9 cellular contexts compared by ENCODE assay signal in genomic region chr2:208820289-208820688, GRCh38.
DNase-seq lines count a peak whose midpoint lies in the region; ATAC-seq, FAIRE-seq and TF ChIP-seq lines count a peak whose summit lies in the region.
"Had no signal": no experiment of that assay in that cellular context is flagged by ENCODE, and none has a peak within 500 bp of the region (broad histone marks: within the 10 kb centered on the region; RNA-seq: fewer than 3 reads in every experiment).

No MANE protein-coding gene starts in this region.

- in situ Hi-C loops in GM12878 (cut with MboI), result no loop called here

- RAD21 ChIA-PET in GM12878 (lab: Charles Lee; ENCODE audit: unreplicated experiment), result no interaction called here

- H2AFZ ChIP-seq in GM12878 (ENCODE audit: control insufficient read depth, low read depth, low read length), result no peak overlapping the region

- H3K4me2 ChIP-seq in GM12878 (ENCODE audit: control insufficient read depth, insufficient read depth), result no peak overlapping the region

- no peak overlapping the region for H3K9ac ChIP-seq in GM12878 (ENCODE audit: control insufficient read depth, insufficient read depth, low read length)

- peak; percentile 96 for FAIRE-seq in D721Med (lab: Jason Lieb, UNC)
- no peak for FAIRE-seq in GM12878 (lab: Jason Lieb, UNC)

- no peaks in the 10 kb centered on the region for H3K79me2 ChIP-seq in GM12878 (ENCODE audit: control insufficient read depth, insufficient read depth, low read length)

- H4K20me1 ChIP-seq in GM12878 (ENCODE audit: control insufficient read depth, insufficient read depth), result no peaks in the 10 kb centered on the region

- TF ChIP-seq RAD21 in GM12878 (IDR thresholded peaks at IDR 0.05; ENCODE audit: insufficient read depth, low read depth, low read length), result 0 out of 2 replicates have a peak, but pooled peaks have one; percentile 25

- H3K27ac Mint-ChIP-seq in activated CD4-positive, alpha-beta T cell treated with anti-CD3 and anti-CD28 coated beads, Interleukin-2, amount 10 ng/mL, durations not matched to agents 7 days and 5 days, result no peak overlapping the region

- H3K4me1 ChIP-seq in GM12878 (ENCODE audit: control insufficient read depth, insufficient read depth, low read length) (no peaks in the 10 kb centered on the region), ascending aorta (no peaks in the 10 kb centered on the region)

- no peaks in the 10 kb centered on the region for H3K27me3 Mint-ChIP-seq in activated CD4-positive, alpha-beta T cell treated with anti-CD3 and anti-CD28 coated beads, Interleukin-2, amount 10 ng/mL, durations not matched to agents 7 days and 5 days

- DNase-seq in D721Med (ENCODE audit: insufficient read length, low spot score), result no peak
- DNase-seq in NB4 (ENCODE audit: low read depth), result peak; percentile 23
- no peak for DNase-seq in GM12878 (ENCODE audit: low read depth, low spot score)
- no peak for DNase-seq in activated CD4-positive, alpha-beta T cell treated with anti-CD3 and anti-CD28 coated beads, Interleukin-2, amount 10 ng/mL, durations not matched to agents 7 days and 5 days
- DNase-seq in ascending aorta (ENCODE audit: low spot score in 2 of 2), result no peak
- DNase-seq in Right ventricle myocardium inferior (ENCODE audit: missing footprints), result no peak
- no peak for DNase-seq in hepatic stellate cell (ENCODE audit: low spot score)

- SMC1A ChIA-PET in GM12878 (lab: Charles Lee; ENCODE audit: uncharacterized antibody, unreplicated experiment), result interaction anchor here (1.0 to 1.5 kb wide), 2 partner anchors 21 to 627 kb away, joined by 3 read pairs; no protein-coding TSS in a partner anchor

- BruUV-seq in GM12878 (replicated peaks; lab: Mats Ljungman, UMichigan), result no TSS peak

- H3K36me3 Mint-ChIP-seq in activated CD4-positive, alpha-beta T cell treated with anti-CD3 and anti-CD28 coated beads, Interleukin-2, amount 10 ng/mL, durations not matched to agents 7 days and 5 days (ENCODE audit: low read depth), result no peaks in the 10 kb centered on the region

- H3K36me3 ChIP-seq in GM12878 (ENCODE audit: control insufficient read depth in 2 of 2, insufficient read depth in 2 of 2, low read length in 1 of 2), result no peaks in the 10 kb centered on the region
- no peaks in the 10 kb centered on the region for H3K36me3 ChIP-seq in ascending aorta

- TF ChIP-seq POLR2A in NB4 (IDR thresholded peaks at IDR 0.05; ENCODE audit: extremely low read depth, insufficient read length) (no peak), GM12878 (IDR thresholded peaks at IDR 0.05; ENCODE audit: low read depth, low read length) (no peak)

- ATAC-seq in GM21529 (IDR thresholded peaks at IDR 0.05; ENCODE audit: unreplicated experiment) (peak; percentile 90), GM12878 (peak; percentile 69), Right ventricle myocardium inferior (no peak)

- CTCF ChIA-PET in GM12878 (lab: Yijun Ruan, JAX), result interaction anchor here (0.6 to 2.6 kb wide), 7 partner anchors 9 to 324 kb away, joined by 3 to 6 read pairs (median 3); no protein-coding TSS in a partner anchor
- CTCF ChIA-PET in activated CD4-positive, alpha-beta T cell treated with anti-CD3 and anti-CD28 coated beads, Interleukin-2, amount 10 ng/mL, durations not matched to agents 7 days and 5 days (lab: Charles Lee), result no interaction called here

- no peak for TF ChIP-seq EP300 in GM12878 (IDR thresholded peaks at IDR 0.05; ENCODE audit: borderline replicate concordance in 1 of 2, control insufficient read depth in 1 of 2, low read depth in 2 of 2, low read length in 2 of 2)

- intact Hi-C loops in GM12878 (cut with micrococcal nuclease; ENCODE audit: unreplicated experiment), result loop anchor here (5.0 kb wide), 1 partner anchor 387 kb away; no protein-coding TSS in a partner anchor
- intact Hi-C loops in ascending aorta (cut with DNase I), result no loop called here
- intact Hi-C loops in Right ventricle myocardium inferior (cut with DNase I), result no loop called here

- TF ChIP-seq CTCF in D721Med (IDR thresholded peaks at IDR 0.05; ENCODE audit: insufficient read depth, missing control alignments) (peak; percentile 48), NB4 (IDR thresholded peaks at IDR 0.05; ENCODE audit: low read depth, low read length) (no peak), GM12878 (IDR thresholded peaks at IDR 0.05 in 2 of 3, conservative IDR thresholded peaks at IDR 0.05 in 1 of 3; ENCODE audit: control insufficient read depth in 2 of 3, extremely low read depth in 1 of 3, insufficient read depth in 1 of 3, low read depth in 3 of 3, low read length in 3 of 3) (peak in 1 of 3 experiments; percentile 4; a peak in 2 of 6 replicates), ascending aorta (IDR thresholded peaks at IDR 0.05) (no peak)

- H3K27me3 ChIP-seq in GM12878 (replicated peaks in 1 of 2; ENCODE audit: control insufficient read depth in 2 of 2, insufficient read depth in 2 of 2, low read length in 1 of 2) (no peaks in the 10 kb centered on the region), ascending aorta (no peaks in the 10 kb centered on the region)

- POLR2A ChIA-PET in GM12878 (lab: Charles Lee), result no interaction called here
- POLR2A ChIA-PET in activated CD4-positive, alpha-beta T cell treated with anti-CD3 and anti-CD28 coated beads, Interleukin-2, amount 10 ng/mL, durations not matched to agents 7 days and 5 days (lab: Charles Lee), result no interaction called here

- H3K9me3 ChIP-seq in GM12878 (replicated peaks; ENCODE audit: control insufficient read depth, insufficient read depth, low read length), result no peaks in the 10 kb centered on the region
- no peaks in the 10 kb centered on the region for H3K9me3 ChIP-seq in ascending aorta

- no peak overlapping the region for H3K4me3 Mint-ChIP-seq in activated CD4-positive, alpha-beta T cell treated with anti-CD3 and anti-CD28 coated beads, Interleukin-2, amount 10 ng/mL, durations not matched to agents 7 days and 5 days

- H3K27ac ChIP-seq in GM12878 (ENCODE audit: control insufficient read depth, insufficient read depth), result no peak overlapping the region
- H3K27ac ChIP-seq in ascending aorta, result no peak overlapping the region

- H3K9me3 Mint-ChIP-seq in activated CD4-positive, alpha-beta T cell treated with anti-CD3 and anti-CD28 coated beads, Interleukin-2, amount 10 ng/mL, durations not matched to agents 7 days and 5 days, result no peaks in the 10 kb centered on the region

- no peaks in the 10 kb centered on the region for H3K4me1 Mint-ChIP-seq in activated CD4-positive, alpha-beta T cell treated with anti-CD3 and anti-CD28 coated beads, Interleukin-2, amount 10 ng/mL, durations not matched to agents 7 days and 5 days

- H3K4me3 ChIP-seq in NB4 (ENCODE audit: low read depth, low read length), result no peak overlapping the region
- H3K4me3 ChIP-seq in GM12878, result no peak overlapping the region
- H3K4me3 ChIP-seq in ascending aorta, result no peak overlapping the region
- H3K4me3 ChIP-seq: lung had no signal

TF ChIP-seq in GM12878, 131 proteins besides CTCF, POLR2A, EP300 and RAD21 (continues in another document):
- TF ChIP-seq NKRF (conservative IDR thresholded peaks at IDR 0.05) (no peak), SMC3 (IDR thresholded peaks at IDR 0.05; ENCODE audit: borderline replicate concordance, low read length) (peak; percentile 7; the same call in 1 of the 2 replicates), IRF4 (IDR thresholded peaks at IDR 0.05; ENCODE audit: low read depth, low read length) (no peak), RELB (IDR thresholded peaks at IDR 0.05; ENCODE audit: low read depth) (no peak), TCF12 (IDR thresholded peaks at IDR 0.05; ENCODE audit: low read depth, low read length) (no peak), BCL3 (IDR thresholded peaks at IDR 0.05; ENCODE audit: borderline replicate concordance, insufficient read depth, low read depth, low read length, poor library complexity, severe bottlenecking) (no peak)
